Comparison of ENCODE assay signal across 7 cellular contexts in the genomic region with DNA sequence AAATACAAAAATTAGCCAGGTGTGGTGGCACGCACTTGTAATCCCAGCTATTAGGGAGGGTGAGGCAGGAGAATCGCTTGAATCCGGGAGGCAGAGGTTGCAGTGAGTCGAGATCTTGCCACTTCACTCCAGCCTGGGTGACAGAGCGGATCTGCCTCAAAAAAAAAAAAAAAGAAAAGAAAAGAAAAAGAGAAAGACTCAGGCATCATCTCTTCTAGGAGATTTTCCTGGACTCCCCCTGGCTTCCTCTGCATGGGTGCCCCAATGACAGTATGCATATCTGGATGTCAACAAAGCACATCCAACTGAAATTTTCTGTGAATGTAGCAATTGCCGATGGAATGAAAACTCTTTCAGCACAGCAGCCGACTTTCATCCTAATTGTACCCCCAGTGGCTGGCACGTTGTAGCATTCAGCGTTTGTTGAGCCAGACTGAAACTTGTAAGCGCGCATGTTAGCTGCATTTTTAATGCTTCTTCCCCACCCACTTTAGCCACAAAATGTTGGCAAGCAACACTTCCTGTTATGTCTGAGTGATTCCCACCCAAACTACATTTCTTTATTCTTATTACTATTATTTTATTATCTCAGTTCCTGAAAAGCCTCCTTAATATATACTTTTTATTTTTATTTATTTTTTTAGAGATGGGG.
DNase-seq lines count a peak whose midpoint lies in the region; ATAC-seq and TF ChIP-seq lines count a peak whose summit lies in the region.

No MANE protein-coding gene starts in this region.

- H3K9me3 Mint-ChIP-seq in stimulated activated effector memory CD8-positive, alpha-beta T cell treated with anti-CD3 and anti-CD28 coated beads, Interleukin-12 subunit alpha, Interleukin-12 subunit beta, amount 100 ng/mL, for 72 hours = peaks cover under 1% of the 10 kb centered on the region

- no peak for TF ChIP-seq POLR2A in sigmoid colon (IDR thresholded peaks at IDR 0.05)

- intact Hi-C loops in sigmoid colon (cut with DNase I) = no loop called here

- ATAC-seq in GM19463 (IDR thresholded peaks at IDR 0.05; ENCODE audit: unreplicated experiment) = peak; percentile 79
- ATAC-seq in stimulated activated effector memory CD8-positive, alpha-beta T cell treated with anti-CD3 and anti-CD28 coated beads, Interleukin-12 subunit alpha, Interleukin-12 subunit beta, amount 100 ng/mL, for 72 hours = peak; percentile 80

- H3K9me3 ChIP-seq in sigmoid colon = no peaks in the 10 kb centered on the region

- peaks cover 33% of the 10 kb centered on the region for H3K4me1 Mint-ChIP-seq in stimulated activated effector memory CD8-positive, alpha-beta T cell treated with anti-CD3 and anti-CD28 coated beads, Interleukin-12 subunit alpha, Interleukin-12 subunit beta, amount 100 ng/mL, for 72 hours

- H3K36me3 ChIP-seq in sigmoid colon = no peaks in the 10 kb centered on the region

- H3K36me3 Mint-ChIP-seq in stimulated activated effector memory CD8-positive, alpha-beta T cell treated with anti-CD3 and anti-CD28 coated beads, Interleukin-12 subunit alpha, Interleukin-12 subunit beta, amount 100 ng/mL, for 72 hours = peaks cover 1% of the 10 kb centered on the region

- TF ChIP-seq EP300 in sigmoid colon (IDR thresholded peaks at IDR 0.05) = no peak

- peak overlapping the region; percentile 54 for H3K27ac Mint-ChIP-seq in stimulated activated effector memory CD8-positive, alpha-beta T cell treated with anti-CD3 and anti-CD28 coated beads, Interleukin-12 subunit alpha, Interleukin-12 subunit beta, amount 100 ng/mL, for 72 hours

- H3K4me3 Mint-ChIP-seq in stimulated activated effector memory CD8-positive, alpha-beta T cell treated with anti-CD3 and anti-CD28 coated beads, Interleukin-12 subunit alpha, Interleukin-12 subunit beta, amount 100 ng/mL, for 72 hours = peak overlapping the region; percentile 34

- no peaks in the 10 kb centered on the region for H3K27me3 ChIP-seq in sigmoid colon

- H3K4me3 ChIP-seq in sigmoid colon = no peak overlapping the region

- WGBS in sigmoid colon, 2 donors = 62 to 82% methylated on average over 11 of the region's 11 CpGs

- DNase-seq in MV-4-11 (lab: John Stamatoyannopoulos, UW) (peak; percentile 78), amniotic epithelial cell (ENCODE audit: low read depth) (peak; percentile 69), OCI-M1 (lab: John Stamatoyannopoulos, UW) (no peak), sigmoid colon (no peak)
- peak; percentile 5 to 65 for DNase-seq in stimulated activated effector memory CD8-positive, alpha-beta T cell treated with anti-CD3 and anti-CD28 coated beads, Interleukin-12 subunit alpha, Interleukin-12 subunit beta, amount 100 ng/mL, for 72 hours (ENCODE audit: low spot score in 2 of 2)
- no peak for DNase-seq in activated CD4-positive, CD25-positive, alpha-beta regulatory T cell (lab: John Stamatoyannopoulos, UW)

- TF ChIP-seq CTCF in sigmoid colon (IDR thresholded peaks at IDR 0.05) = no peak

- no peak overlapping the region for H3K27ac ChIP-seq in sigmoid colon

- H3K4me1 ChIP-seq in sigmoid colon = peaks cover 0 to 9% (median 4%) of the 10 kb centered on the region in 4 donors

Comparison
In these comparisons a context has a peak if more than half of its experiments do, and no peak if none do; other contexts are left out.
1. DNase-seq: peak in MV-4-11 (single experiment), amniotic epithelial cell (single experiment) and stimulated activated effector memory CD8-positive, alpha-beta T cell treated with anti-CD3 and anti-CD28 coated beads, Interleukin-12 subunit alpha, Interleukin-12 subunit beta, amount 100 ng/mL, for 72 hours (2 of 2); none in OCI-M1 (single experiment), sigmoid colon (single experiment) and activated CD4-positive, CD25-positive, alpha-beta regulatory T cell (0 of 4).